9 cellular contexts compared by ENCODE assay signal in genomic region chr2:88098558-88098900, GRCh38. TPM values are rescaled to one million over a fixed set of nuclear protein-coding genes. Genes with fewer than 3 reads are reported as not detected.
"Had no signal": no experiment of that assay in that cellular context is flagged by ENCODE, and none has a peak within 500 bp of the region (broad histone marks: within the 10 kb centered on the region; RNA-seq: fewer than 3 reads in every experiment).

No MANE protein-coding gene starts in this region.

- DNase-seq: GM23248, GOT3, H9, HCEC 1CT, KG1 had no signal

- H3K9ac ChIP-seq: GM23248 had no signal

- H3K27ac ChIP-seq: GM23248 had no signal

- H2AFZ ChIP-seq: GM23248 had no signal

- FAIRE-seq: HTR-8/SVneo had no signal

- H3K4me3 ChIP-seq: GM23248 had no signal

RNA-seq across cellular contexts. Expression of gene FABP1, which starts 29.3 kb away (rescaled TPM):
- total RNA-seq: GM23248, H4, H9, HT-29 had no signal
- polyA plus RNA-seq: GM23248, IgD-negative memory B cell had no signal

RNA-seq across cellular contexts. Expression of gene SMYD1, which starts 30.9 kb away (rescaled TPM):
- total RNA-seq: GM23248, H4, H9, HT-29 had no signal
- polyA plus RNA-seq: GM23248, IgD-negative memory B cell had no signal
